1 cellular context compared by ENCODE assay signal in the genomic region with DNA sequence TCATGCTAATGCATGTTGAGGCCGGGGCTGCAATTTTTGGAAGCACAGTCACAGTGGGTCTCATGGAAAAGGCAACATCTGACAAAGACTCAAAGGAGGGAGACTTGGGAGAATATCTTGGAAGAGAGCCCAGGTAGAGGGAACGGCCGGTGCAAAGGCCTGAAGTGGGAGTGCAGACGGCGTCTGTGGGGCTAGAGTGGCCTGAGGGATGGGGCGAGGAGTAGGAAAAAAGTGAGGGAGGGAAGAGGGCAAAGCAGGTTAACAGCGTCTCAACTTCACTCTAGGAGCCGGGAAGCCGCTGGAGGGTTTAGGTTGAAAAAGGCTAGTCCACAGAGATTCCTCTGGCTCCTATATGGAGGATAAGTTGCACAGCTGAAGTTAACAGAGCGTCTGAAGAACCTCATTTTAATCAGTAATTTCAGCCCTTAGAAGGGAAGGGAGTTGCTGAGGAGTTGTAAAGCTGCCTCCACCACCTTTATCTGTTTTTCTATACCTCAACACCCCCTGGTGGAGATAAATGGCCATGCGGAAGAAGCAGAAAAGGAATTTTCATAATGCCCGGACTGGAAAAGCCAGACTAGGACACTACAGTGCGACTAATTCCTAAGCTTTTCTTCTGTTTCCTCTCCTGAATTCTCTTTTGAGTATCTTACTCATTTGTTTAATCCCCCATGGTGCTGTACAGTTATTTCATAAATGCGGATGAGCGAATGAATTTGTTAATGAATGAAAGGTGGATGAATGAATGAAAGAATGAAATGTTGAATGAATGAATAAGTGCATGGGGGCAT.
TF ChIP-seq lines count a peak whose summit lies in the region.

No MANE protein-coding gene starts in this region.

TF ChIP-seq in HepG2, 621 proteins besides CTCF, POLR2A, EP300 and RAD21 (continued from another document):
- TF ChIP-seq, protein P1, sequence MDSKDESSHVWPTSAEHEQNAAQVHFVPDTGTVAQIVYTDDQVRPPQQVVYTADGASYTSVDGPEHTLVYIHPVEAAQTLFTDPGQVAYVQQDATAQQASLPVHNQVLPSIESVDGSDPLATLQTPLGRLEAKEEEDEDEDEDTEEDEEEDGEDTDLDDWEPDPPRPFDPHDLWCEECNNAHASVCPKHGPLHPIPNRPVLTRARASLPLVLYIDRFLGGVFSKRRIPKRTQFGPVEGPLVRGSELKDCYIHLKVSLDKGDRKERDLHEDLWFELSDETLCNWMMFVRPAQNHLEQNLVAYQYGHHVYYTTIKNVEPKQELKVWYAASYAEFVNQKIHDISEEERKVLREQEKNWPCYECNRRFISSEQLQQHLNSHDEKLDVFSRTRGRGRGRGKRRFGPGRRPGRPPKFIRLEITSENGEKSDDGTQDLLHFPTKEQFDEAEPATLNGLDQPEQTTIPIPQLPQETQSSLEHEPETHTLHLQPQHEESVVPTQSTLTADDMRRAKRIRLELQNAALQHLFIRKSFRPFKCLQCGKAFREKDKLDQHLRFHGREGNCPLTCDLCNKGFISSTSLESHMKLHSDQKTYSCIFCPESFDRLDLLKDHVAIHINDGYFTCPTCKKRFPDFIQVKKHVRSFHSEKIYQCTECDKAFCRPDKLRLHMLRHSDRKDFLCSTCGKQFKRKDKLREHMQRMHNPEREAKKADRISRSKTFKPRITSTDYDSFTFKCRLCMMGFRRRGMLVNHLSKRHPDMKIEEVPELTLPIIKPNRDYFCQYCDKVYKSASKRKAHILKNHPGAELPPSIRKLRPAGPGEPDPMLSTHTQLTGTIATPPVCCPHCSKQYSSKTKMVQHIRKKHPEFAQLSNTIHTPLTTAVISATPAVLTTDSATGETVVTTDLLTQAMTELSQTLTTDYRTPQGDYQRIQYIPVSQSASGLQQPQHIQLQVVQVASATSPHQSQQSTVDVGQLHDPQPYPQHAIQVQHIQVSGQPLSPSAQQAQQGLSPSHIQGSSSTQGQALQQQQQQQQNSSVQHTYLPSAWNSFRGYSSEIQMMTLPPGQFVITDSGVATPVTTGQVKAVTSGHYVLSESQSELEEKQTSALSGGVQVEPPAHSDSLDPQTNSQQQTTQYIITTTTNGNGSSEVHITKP (CRISPR knock-in tag; IDR thresholded peaks at IDR 0.05; ENCODE audit: low read depth), result no peak
- TF ChIP-seq SAFB2 (CRISPR knock-in tag; IDR thresholded peaks at IDR 0.05; ENCODE audit: borderline replicate concordance, low read depth), result no peak
- TF ChIP-seq FOXM1 (CRISPR knock-in tag; IDR thresholded peaks at IDR 0.05), result no peak
- no peak for TF ChIP-seq CENPX (CRISPR knock-in tag; IDR thresholded peaks at IDR 0.05)
- peak; percentile 94 for TF ChIP-seq SMC3 (IDR thresholded peaks at IDR 0.05; ENCODE audit: low read length)
- no peak for TF ChIP-seq TSC22D2 (CRISPR knock-in tag; IDR thresholded peaks at IDR 0.05; ENCODE audit: borderline replicate concordance)
- no peak for TF ChIP-seq ZFP1 (CRISPR knock-in tag; IDR thresholded peaks at IDR 0.05)
- TF ChIP-seq, protein P2, sequence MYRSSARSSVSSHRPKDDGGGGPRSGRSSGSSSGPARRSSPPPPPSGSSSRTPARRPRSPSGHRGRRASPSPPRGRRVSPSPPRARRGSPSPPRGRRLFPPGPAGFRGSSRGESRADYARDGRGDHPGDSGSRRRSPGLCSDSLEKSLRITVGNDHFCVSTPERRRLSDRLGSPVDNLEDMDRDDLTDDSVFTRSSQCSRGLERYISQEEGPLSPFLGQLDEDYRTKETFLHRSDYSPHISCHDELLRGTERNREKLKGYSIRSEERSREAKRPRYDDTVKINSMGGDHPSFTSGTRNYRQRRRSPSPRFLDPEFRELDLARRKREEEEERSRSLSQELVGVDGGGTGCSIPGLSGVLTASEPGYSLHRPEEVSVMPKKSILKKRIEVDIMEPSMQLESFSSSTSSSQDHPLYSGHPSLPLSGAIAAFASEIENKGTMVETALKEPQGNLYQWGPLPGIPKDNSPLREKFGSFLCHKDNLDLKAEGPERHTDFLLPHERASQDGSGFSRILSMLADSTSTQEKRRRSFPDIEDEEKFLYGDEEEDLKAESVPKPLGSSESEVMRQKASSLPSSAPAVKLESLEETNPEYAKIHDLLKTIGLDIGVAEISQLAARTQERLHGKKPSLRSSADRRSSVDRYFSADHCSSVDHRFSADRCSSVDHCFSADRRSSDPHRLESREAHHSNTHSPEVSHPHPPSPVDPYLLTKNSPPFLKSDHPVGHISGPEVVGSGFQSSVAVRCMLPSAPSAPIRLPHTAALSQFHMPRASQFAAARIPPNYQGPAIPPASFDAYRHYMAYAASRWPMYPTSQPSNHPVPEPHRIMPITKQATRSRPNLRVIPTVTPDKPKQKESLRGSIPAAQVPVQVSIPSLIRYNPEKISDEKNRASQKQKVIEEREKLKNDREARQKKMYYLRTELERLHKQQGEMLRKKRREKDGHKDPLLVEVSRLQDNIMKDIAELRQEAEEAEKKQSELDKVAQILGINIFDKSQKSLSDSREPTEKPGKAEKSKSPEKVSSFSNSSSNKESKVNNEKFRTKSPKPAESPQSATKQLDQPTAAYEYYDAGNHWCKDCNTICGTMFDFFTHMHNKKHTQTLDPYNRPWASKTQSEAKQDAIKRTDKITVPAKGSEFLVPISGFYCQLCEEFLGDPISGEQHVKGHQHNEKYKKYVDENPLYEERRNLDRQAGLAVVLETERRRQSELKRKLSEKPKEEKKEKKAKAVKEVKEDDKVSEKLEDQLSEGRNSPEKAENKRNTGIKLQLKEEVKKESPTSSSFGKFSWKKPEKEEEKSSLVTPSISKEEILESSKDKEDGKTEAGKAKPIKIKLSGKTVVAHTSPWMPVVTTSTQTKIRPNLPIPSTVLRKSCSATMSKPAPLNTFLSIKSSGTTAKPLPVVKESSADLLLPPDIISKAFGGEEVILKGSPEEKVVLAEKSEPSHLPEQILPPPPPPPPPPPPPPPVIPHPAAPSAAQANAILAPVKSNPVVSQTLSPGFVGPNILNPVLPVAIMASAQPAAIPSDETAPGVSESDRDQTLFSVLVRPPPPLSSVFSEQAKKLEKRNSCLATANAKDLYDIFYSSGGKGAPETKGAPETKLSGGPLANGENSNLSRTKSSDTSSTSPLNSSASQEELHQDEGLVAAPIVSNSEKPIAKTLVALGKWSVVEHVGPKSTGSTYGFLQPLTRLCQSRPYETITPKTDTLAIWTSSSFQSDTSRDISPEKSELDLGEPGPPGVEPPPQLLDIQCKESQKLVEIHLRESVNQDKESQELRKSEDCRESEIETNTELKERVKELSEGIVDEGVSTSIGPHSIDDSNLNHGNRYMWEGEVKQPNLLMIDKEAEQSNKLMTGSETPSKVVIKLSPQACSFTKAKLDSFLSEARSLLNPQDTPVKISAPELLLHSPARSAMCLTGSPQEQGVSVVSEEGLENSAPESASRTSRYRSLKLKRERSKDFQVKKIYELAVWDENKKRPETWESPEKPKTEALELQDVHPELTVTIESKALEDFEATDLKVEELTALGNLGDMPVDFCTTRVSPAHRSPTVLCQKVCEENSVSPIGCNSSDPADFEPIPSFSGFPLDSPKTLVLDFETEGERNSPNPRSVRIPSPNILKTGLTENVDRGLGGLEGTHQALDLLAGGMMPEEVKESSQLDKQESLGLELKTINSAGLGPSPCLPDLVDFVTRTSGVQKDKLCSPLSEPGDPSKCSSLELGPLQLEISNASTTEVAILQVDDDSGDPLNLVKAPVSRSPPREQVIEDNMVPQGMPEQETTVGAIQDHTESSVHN (CRISPR knock-in tag; IDR thresholded peaks at IDR 0.05), result no peak
- TF ChIP-seq, protein P3, sequence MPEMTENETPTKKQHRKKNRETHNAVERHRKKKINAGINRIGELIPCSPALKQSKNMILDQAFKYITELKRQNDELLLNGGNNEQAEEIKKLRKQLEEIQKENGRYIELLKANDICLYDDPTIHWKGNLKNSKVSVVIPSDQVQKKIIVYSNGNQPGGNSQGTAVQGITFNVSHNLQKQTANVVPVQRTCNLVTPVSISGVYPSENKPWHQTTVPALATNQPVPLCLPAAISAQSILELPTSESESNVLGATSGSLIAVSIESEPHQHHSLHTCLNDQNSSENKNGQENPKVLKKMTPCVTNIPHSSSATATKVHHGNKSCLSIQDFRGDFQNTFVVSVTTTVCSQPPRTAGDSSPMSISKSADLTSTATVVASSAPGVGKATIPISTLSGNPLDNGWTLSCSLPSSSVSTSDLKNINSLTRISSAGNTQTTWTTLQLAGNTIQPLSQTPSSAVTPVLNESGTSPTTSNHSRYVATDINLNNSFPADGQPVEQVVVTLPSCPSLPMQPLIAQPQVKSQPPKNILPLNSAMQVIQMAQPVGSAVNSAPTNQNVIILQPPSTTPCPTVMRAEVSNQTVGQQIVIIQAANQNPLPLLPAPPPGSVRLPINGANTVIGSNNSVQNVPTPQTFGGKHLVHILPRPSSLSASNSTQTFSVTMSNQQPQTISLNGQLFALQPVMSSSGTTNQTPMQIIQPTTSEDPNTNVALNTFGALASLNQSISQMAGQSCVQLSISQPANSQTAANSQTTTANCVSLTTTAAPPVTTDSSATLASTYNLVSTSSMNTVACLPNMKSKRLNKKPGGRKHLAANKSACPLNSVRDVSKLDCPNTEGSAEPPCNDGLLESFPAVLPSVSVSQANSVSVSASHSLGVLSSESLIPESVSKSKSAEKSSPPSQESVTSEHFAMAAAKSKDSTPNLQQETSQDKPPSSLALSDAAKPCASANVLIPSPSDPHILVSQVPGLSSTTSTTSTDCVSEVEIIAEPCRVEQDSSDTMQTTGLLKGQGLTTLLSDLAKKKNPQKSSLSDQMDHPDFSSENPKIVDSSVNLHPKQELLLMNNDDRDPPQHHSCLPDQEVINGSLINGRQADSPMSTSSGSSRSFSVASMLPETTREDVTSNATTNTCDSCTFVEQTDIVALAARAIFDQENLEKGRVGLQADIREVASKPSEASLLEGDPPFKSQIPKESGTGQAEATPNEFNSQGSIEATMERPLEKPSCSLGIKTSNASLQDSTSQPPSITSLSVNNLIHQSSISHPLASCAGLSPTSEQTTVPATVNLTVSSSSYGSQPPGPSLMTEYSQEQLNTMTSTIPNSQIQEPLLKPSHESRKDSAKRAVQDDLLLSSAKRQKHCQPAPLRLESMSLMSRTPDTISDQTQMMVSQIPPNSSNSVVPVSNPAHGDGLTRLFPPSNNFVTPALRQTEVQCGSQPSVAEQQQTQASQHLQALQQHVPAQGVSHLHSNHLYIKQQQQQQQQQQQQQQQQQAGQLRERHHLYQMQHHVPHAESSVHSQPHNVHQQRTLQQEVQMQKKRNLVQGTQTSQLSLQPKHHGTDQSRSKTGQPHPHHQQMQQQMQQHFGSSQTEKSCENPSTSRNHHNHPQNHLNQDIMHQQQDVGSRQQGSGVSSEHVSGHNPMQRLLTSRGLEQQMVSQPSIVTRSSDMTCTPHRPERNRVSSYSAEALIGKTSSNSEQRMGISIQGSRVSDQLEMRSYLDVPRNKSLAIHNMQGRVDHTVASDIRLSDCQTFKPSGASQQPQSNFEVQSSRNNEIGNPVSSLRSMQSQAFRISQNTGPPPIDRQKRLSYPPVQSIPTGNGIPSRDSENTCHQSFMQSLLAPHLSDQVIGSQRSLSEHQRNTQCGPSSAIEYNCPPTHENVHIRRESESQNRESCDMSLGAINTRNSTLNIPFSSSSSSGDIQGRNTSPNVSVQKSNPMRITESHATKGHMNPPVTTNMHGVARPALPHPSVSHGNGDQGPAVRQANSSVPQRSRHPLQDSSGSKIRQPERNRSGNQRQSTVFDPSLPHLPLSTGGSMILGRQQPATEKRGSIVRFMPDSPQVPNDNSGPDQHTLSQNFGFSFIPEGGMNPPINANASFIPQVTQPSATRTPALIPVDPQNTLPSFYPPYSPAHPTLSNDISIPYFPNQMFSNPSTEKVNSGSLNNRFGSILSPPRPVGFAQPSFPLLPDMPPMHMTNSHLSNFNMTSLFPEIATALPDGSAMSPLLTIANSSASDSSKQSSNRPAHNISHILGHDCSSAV (CRISPR knock-in tag; IDR thresholded peaks at IDR 0.05; ENCODE audit: borderline replicate concordance), result no peak
- TF ChIP-seq ZMYM2 (CRISPR knock-in tag; IDR thresholded peaks at IDR 0.05), result no peak
- TF ChIP-seq, protein P4, sequence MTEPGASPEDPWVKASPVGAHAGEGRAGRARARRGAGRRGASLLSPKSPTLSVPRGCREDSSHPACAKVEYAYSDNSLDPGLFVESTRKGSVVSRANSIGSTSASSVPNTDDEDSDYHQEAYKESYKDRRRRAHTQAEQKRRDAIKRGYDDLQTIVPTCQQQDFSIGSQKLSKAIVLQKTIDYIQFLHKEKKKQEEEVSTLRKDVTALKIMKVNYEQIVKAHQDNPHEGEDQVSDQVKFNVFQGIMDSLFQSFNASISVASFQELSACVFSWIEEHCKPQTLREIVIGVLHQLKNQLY (CRISPR knock-in tag; IDR thresholded peaks at IDR 0.05), result no peak
- TF ChIP-seq STAG1 (CRISPR knock-in tag; IDR thresholded peaks at IDR 0.05), result peak; percentile 95
- peak; percentile 63; the same call in 1 of the 2 replicates for TF ChIP-seq ELF1 (CRISPR knock-in tag; IDR thresholded peaks at IDR 0.05)
- TF ChIP-seq ZNF678 (CRISPR knock-in tag; IDR thresholded peaks at IDR 0.05), result no peak
- TF ChIP-seq, protein P5, sequence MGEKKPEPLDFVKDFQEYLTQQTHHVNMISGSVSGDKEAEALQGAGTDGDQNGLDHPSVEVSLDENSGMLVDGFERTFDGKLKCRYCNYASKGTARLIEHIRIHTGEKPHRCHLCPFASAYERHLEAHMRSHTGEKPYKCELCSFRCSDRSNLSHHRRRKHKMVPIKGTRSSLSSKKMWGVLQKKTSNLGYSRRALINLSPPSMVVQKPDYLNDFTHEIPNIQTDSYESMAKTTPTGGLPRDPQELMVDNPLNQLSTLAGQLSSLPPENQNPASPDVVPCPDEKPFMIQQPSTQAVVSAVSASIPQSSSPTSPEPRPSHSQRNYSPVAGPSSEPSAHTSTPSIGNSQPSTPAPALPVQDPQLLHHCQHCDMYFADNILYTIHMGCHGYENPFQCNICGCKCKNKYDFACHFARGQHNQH (CRISPR knock-in tag; IDR thresholded peaks at IDR 0.05), result no peak
- TF ChIP-seq GATAD2A (CRISPR knock-in tag; IDR thresholded peaks at IDR 0.05), result peak; percentile 31; the same call in 1 of the 2 replicates
